1 cellular context compared by ENCODE assay signal in the genomic region with DNA sequence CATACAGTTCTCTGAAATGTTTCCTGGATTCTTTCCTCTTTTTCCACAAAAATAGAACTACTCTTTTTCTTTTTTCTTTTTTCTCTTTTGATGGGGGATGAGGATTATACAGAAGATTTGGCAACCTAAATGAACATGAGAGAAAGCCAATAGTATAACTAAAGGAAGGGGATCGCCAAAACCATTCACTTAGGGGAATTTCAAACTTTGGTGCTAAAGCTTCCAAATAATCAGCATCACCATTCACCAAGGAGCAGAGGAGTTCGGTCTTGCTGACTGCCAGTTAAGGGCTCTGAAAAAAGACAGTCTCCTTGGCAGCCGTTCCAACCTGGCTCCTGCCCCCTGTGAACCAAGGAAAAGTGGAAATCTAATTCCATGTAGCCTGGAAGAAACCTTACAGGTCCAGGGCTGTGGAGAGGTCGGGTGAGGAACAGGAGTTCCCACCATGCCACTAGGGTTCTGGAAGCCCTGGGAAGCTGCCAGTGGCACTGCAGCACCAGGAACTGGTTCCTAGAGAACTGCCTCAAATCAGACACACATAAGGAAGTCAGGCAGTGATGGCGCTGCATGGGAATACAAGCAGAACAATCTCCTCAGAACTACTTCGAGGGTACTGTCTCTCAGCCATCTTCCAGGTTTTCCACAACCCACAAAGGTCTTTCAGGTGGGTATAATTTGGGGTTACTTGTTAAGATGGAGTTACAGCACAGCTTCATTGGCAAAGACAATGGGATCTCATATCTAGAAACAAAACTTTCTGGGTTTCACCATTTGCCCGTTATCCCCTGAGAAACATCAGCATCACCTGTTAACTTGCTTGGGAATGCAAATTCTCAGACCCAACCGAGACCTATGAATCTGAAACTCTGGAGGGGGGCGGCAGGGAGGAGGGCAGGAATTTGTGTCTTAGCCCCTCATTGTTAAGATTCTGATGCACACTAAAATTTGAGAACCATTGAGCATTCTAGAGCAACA.
TF ChIP-seq lines count a peak whose summit lies in the region.

No MANE protein-coding gene starts in this region.

TF ChIP-seq in HCT116, 20 proteins besides CTCF, POLR2A, EP300 and RAD21 (continued from another document):
- TF ChIP-seq FOSL1 (IDR thresholded peaks at IDR 0.05; ENCODE audit: low read depth): no peak
- TF ChIP-seq, protein P1, sequence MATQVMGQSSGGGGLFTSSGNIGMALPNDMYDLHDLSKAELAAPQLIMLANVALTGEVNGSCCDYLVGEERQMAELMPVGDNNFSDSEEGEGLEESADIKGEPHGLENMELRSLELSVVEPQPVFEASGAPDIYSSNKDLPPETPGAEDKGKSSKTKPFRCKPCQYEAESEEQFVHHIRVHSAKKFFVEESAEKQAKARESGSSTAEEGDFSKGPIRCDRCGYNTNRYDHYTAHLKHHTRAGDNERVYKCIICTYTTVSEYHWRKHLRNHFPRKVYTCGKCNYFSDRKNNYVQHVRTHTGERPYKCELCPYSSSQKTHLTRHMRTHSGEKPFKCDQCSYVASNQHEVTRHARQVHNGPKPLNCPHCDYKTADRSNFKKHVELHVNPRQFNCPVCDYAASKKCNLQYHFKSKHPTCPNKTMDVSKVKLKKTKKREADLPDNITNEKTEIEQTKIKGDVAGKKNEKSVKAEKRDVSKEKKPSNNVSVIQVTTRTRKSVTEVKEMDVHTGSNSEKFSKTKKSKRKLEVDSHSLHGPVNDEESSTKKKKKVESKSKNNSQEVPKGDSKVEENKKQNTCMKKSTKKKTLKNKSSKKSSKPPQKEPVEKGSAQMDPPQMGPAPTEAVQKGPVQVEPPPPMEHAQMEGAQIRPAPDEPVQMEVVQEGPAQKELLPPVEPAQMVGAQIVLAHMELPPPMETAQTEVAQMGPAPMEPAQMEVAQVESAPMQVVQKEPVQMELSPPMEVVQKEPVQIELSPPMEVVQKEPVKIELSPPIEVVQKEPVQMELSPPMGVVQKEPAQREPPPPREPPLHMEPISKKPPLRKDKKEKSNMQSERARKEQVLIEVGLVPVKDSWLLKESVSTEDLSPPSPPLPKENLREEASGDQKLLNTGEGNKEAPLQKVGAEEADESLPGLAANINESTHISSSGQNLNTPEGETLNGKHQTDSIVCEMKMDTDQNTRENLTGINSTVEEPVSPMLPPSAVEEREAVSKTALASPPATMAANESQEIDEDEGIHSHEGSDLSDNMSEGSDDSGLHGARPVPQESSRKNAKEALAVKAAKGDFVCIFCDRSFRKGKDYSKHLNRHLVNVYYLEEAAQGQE (IDR thresholded peaks at IDR 0.05; ENCODE audit: low read depth): no peak
- TF ChIP-seq CBX3 (IDR thresholded peaks at IDR 0.05; ENCODE audit: low read depth): no peak
- TF ChIP-seq YY1 (IDR thresholded peaks at IDR 0.05; ENCODE audit: extremely low read depth, insufficient replicate concordance, low read depth, low read length): no peak
